Comparison of ENCODE assay signal across 28 cellular contexts in the genomic region with DNA sequence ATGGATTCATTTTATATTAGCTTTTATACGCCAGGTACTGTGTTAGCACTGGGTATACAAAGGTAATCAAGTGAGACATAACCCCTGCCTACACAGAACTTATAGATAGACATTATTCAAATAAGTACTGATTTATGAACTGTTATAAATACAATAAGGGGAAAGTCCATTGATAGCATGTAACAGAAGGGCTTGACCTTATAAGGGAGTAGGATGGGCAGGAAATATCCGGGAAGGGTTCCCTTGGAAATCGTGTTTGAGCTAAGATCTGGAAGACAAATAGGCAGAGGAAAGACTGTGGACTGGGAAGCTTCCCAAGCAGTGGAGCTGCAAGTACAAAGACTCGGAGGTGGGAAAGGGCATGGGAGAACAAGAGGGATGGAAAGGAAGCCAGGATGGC.
"Had no signal": no experiment of that assay in that cellular context is flagged by ENCODE, and none has a peak within 500 bp of the region (broad histone marks: within the 10 kb centered on the region; RNA-seq: fewer than 3 reads in every experiment).

No MANE protein-coding gene starts in this region.

- H3K4me1 ChIP-seq: adrenal gland, ascending aorta, colonic mucosa, lower lobe of right lung, right atrium auricular region, tibial nerve had no signal

- H3K36me3 ChIP-seq: adrenal gland, ascending aorta, cardiac muscle cell, colonic mucosa, esophagus squamous epithelium, lower lobe of right lung, right atrium auricular region, tibial nerve, WERI-Rb-1 had no signal

- ATAC-seq: activated CD8-positive, alpha-beta T cell treated with anti-CD3 and anti-CD28 coated beads for 36 hours; left lobe of liver; lower lobe of right lung had no signal

- H3K27ac ChIP-seq: adrenal gland, cardiac muscle cell, colonic mucosa, epithelial cell of prostate, lower lobe of right lung, right atrium auricular region, tibial nerve, WERI-Rb-1 had no signal

- H3K27ac Mint-ChIP-seq: brain had no signal

- H3K9me3 Mint-ChIP-seq: activated CD8-positive, alpha-beta T cell treated with anti-CD3 and anti-CD28 coated beads for 36 hours; natural killer cell treated with Interleukin-12 subunit alpha and Interleukin-12 subunit beta and Interleukin-15 and Interleukin-18, amount 100 ng/mL, for 72 hours had no signal

- H3K27me3 ChIP-seq: adrenal gland, ascending aorta, cardiac muscle cell, colonic mucosa, right atrium auricular region, tibial nerve had no signal

- DNase-seq: activated CD4-positive, alpha-beta T cell treated with anti-CD3 and anti-CD28 coated beads, Interleukin-2, amount 10 ng/mL, durations not matched to agents 7 days and 5 days; activated CD4-positive, CD25-positive, alpha-beta regulatory T cell treated with anti-CD3 and anti-CD28 coated beads, Interleukin-2, amount 50 U/mL, for 72 hours; activated CD8-positive, alpha-beta T cell treated with anti-CD3 and anti-CD28 coated beads for 36 hours; activated gamma-delta T cell treated with Interleukin-2 at 50 U/mL for 16 hours; activated naive CD8-positive, alpha-beta T cell treated with anti-CD3 and anti-CD28 coated beads for 36 hours; activated T-cell treated with anti-CD3 and anti-CD28 coated beads for 4 hours; adrenal gland; cerebellar nuclear complex; colonic mucosa; effector CD8-positive, alpha-beta T cell; esophagus squamous epithelium; foreskin melanocyte; kidney glomerular epithelial cell; lower lobe of right lung; mesenchymal stem cell; stimulated activated CD4-positive, alpha-beta T cell treated with anti-CD3 and anti-CD28 coated beads, Interleukin-15, amount 100 ng/mL, for 24 hours; stimulated activated naive CD4-positive, alpha-beta T cell treated with Interleukin-2 at 50 U/mL for 16 hours; T-helper 1 cell; T1000; WERI-Rb-1 had no signal

- H3K27me3 Mint-ChIP-seq: activated CD4-positive, alpha-beta T cell treated with anti-CD3 and anti-CD28 coated beads, Interleukin-2, amount 10 ng/mL, durations not matched to agents 7 days and 5 days had no signal

- H3K9me3 ChIP-seq: adrenal gland, ascending aorta, colonic mucosa, esophagus squamous epithelium, lower lobe of right lung, right atrium auricular region, tibial nerve had no signal

- H3K4me3 Mint-ChIP-seq: activated CD4-positive, alpha-beta T cell treated with anti-CD3 and anti-CD28 coated beads, Interleukin-2, amount 10 ng/mL, durations not matched to agents 7 days and 5 days; activated CD8-positive, alpha-beta T cell treated with anti-CD3 and anti-CD28 coated beads for 36 hours; activated naive CD8-positive, alpha-beta T cell treated with anti-CD3 and anti-CD28 coated beads for 36 hours; brain had no signal

- H3K36me3 Mint-ChIP-seq: brain; natural killer cell treated with Interleukin-12 subunit alpha and Interleukin-12 subunit beta and Interleukin-15 and Interleukin-18, amount 100 ng/mL, for 72 hours had no signal

- H3K4me3 ChIP-seq: adrenal gland, ascending aorta, cardiac muscle cell, colonic mucosa, esophagus squamous epithelium, lower lobe of right lung, right atrium auricular region, tibial nerve had no signal
